Comparison of ENCODE assay signal across 8 cellular contexts in the genomic region with DNA sequence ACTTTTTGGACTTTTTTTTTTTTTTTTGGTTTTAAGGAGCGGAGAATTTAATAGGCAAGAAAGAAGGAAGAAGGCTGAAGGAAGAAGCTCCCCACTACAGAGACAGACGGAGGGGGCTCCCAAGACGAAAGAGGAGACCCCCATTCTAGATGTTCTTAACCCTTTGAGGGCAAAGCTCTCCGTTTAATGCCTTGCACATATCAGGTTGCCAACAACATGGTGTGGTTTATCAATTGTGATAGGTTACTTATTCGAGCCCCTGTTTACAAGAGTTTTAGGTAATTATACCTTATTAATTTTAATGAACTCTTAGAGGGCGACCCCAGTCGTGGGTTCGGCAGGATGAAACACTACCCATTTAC. TPM values are rescaled to one million over a fixed set of nuclear protein-coding genes. Genes with fewer than 3 reads are reported as not detected.
DNase-seq lines count a peak whose midpoint lies in the region; ATAC-seq and TF ChIP-seq lines count a peak whose summit lies in the region.

No MANE protein-coding gene starts in this region.

- H3K4me3 Mint-ChIP-seq in progenitor cell of endocrine pancreas (ENCODE audit: low read depth) = peak overlapping the region; percentile 100

- WGBS in esophagus squamous epithelium, 2 donors = 12 to 16% methylated on average over 8 of the region's 8 CpGs

- in situ Hi-C loops in GM13977 (cut with MboI; ENCODE audit: low pct_unique_long_range_greater_than_20kb, low sequenced_read_pairs, unreplicated experiment) = no loop called here

- no peak for TF ChIP-seq POLR2A in esophagus squamous epithelium (IDR thresholded peaks at IDR 0.05)

- peak overlapping the region; percentile 80 for H3K4me3 ChIP-seq in GM12865 (ENCODE audit: low read depth, low read length)
- H3K4me3 ChIP-seq in RWPE2 (ENCODE audit: severe bottlenecking) = peak overlapping the region; percentile 93
- H3K4me3 ChIP-seq in esophagus squamous epithelium = peak overlapping the region; percentile 72 to 99 (median 81)

- peak overlapping the region; percentile 67 for H3K27ac ChIP-seq in RWPE2 (ENCODE audit: poor library complexity, severe bottlenecking)
- peak overlapping the region; percentile 97 to 99 (median 98) for H3K27ac ChIP-seq in esophagus squamous epithelium

- H3K27me3 Mint-ChIP-seq in progenitor cell of endocrine pancreas = no peaks in the 10 kb centered on the region

- H3K9me3 Mint-ChIP-seq in progenitor cell of endocrine pancreas (ENCODE audit: low read depth) = no peaks in the 10 kb centered on the region

- H3K27ac Mint-ChIP-seq in progenitor cell of endocrine pancreas = peak overlapping the region; percentile 100

- ATAC-seq in RWPE2 (ENCODE audit: low read depth) (no peak), GM21423 (IDR thresholded peaks at IDR 0.05; ENCODE audit: unreplicated experiment) (no peak)

- TF ChIP-seq CTCF in GM12865 (IDR thresholded peaks at IDR 0.05; ENCODE audit: insufficient read depth, low read depth, low read length, missing control alignments) (no peak), RWPE2 (IDR thresholded peaks at IDR 0.05; ENCODE audit: poor library complexity, severe bottlenecking) (no peak), esophagus squamous epithelium (IDR thresholded peaks at IDR 0.05) (no peak), progenitor cell of endocrine pancreas (IDR thresholded peaks at IDR 0.05; ENCODE audit: unreplicated experiment) (no peak), GM10266 (IDR thresholded peaks at IDR 0.05; ENCODE audit: control insufficient read depth, insufficient read depth, low read depth, missing control alignments) (no peak), GM13977 (IDR thresholded peaks at IDR 0.05; ENCODE audit: extremely low read depth, insufficient read depth, missing control alignments) (no peak)

- DNase-seq in GM12865 (ENCODE audit: low read depth) = no peak
- no peak for DNase-seq in RWPE2 (ENCODE audit: low spot score)
- DNase-seq in esophagus squamous epithelium (lab: John Stamatoyannopoulos, UW) = no peak
- no peak for DNase-seq in progenitor cell of endocrine pancreas (ENCODE audit: low spot score, unreplicated experiment)
- no peak for DNase-seq in GM10266 (ENCODE audit: extremely low spot score)
- no peak for DNase-seq in DMS53 treated with DMSO at 0.1 percent for 48 hours (lab: John Stamatoyannopoulos, UW; ENCODE audit: unreplicated experiment)
- DNase-seq in GM13977 (ENCODE audit: low spot score) = no peak

- no peaks in the 10 kb centered on the region for H3K36me3 Mint-ChIP-seq in progenitor cell of endocrine pancreas (ENCODE audit: insufficient read depth)

- H3K36me3 ChIP-seq in RWPE2 (ENCODE audit: low read depth) (no peaks in the 10 kb centered on the region), esophagus squamous epithelium (no peaks in the 10 kb centered on the region)

- peaks cover 22% of the 10 kb centered on the region for H3K4me1 Mint-ChIP-seq in progenitor cell of endocrine pancreas (ENCODE audit: low read depth)

- H3K4me1 ChIP-seq in RWPE2 (ENCODE audit: insufficient read depth, poor library complexity, severe bottlenecking) (peaks cover 25% of the 10 kb centered on the region), esophagus squamous epithelium (peaks cover 7 to 37% (median 15%) of the 10 kb centered on the region in 3 donors)

- intact Hi-C loops in esophagus squamous epithelium (cut with DNase I) = loop anchor here (5.0 to 10.0 kb wide), 3 partner anchors 166 to 329 kb away; partner anchors contain the start of genes PNN, SEC23A and TRAPPC6B

- H3K27me3 ChIP-seq in RWPE2 (ENCODE audit: insufficient read depth, poor library complexity, severe bottlenecking) (no peaks in the 10 kb centered on the region), esophagus squamous epithelium (no peaks in the 10 kb centered on the region)

- H3K9me3 ChIP-seq in RWPE2 (ENCODE audit: severe bottlenecking) (no peaks in the 10 kb centered on the region), esophagus squamous epithelium (no peaks in the 10 kb centered on the region)

RNA-seq across cellular contexts. Expression of gene FBXO33, which starts 1.2 kb away (rescaled TPM):
- total RNA-seq in esophagus squamous epithelium (10 to 100 TPM in 1 of 4 donors, 1 to 10 TPM in 3; 4.8 to 10.1 (median 9.0) TPM), progenitor cell of endocrine pancreas (11.7 and 13.6 TPM in 2 replicates)
